ENCODE assay signal across 1 cellular context in the genomic region with DNA sequence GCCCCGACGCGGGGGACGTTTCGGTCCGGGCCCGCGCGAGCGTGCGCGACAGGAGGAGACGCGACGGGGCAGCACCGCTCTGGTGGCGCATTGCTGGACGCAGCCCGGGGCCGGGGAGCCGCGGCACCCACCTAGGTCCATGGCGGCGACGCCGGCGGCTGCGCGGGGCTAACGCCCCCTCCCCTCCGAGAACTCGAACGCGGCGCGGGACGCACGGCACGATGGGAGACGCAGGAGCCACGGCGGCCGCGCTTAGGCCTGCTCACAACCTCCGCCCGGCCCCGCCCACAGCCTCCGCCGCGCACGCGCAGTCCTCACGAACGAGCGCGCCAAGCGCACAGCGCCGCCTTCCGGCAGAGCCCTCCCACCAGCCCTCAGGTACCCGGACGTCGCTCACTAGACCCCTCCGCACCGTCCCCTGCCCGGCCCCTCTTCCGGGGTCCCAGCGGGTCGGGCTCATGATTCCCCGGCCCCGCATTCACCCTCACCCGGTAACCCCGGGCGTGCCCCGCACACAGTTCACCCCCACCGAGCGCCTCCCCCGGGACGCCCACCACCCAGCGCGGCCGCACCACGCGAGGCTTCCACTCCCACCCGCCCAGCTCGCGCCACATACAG.
A peak's percentile ranks its signal among the peaks of the same experiment; 100 is the strongest.
TF ChIP-seq lines count a peak whose summit lies in the region.

GEMIN4 (minus strand) TSS at position 263 of the 618 bp plus-strand sequence; CDS start at position 141, 122 bp downstream.

TF ChIP-seq in WTC11, 78 proteins besides CTCF, POLR2A, EP300 and RAD21 (continued from another document and continues in another):
- TF ChIP-seq, protein P1, sequence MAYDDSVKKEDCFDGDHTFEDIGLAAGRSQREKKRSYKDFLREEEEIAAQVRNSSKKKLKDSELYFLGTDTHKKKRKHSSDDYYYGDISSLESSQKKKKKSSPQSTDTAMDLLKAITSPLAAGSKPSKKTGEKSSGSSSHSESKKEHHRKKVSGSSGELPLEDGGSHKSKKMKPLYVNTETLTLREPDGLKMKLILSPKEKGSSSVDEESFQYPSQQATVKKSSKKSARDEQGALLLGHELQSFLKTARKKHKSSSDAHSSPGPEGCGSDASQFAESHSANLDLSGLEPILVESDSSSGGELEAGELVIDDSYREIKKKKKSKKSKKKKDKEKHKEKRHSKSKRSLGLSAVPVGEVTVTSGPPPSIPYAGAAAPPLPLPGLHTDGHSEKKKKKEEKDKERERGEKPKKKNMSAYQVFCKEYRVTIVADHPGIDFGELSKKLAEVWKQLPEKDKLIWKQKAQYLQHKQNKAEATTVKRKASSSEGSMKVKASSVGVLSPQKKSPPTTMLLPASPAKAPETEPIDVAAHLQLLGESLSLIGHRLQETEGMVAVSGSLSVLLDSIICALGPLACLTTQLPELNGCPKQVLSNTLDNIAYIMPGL (CRISPR knock-in tag; IDR thresholded peaks at IDR 0.05), result peak; percentile 85; the same call in 1 of the 2 replicates
- TF ChIP-seq CREB1 (CRISPR knock-in tag; IDR thresholded peaks at IDR 0.05), result 0 out of 2 replicates have a peak, but pooled peaks have one; percentile 8
- TF ChIP-seq ZBTB21 (CRISPR knock-in tag; IDR thresholded peaks at IDR 0.05; ENCODE audit: borderline replicate concordance), result peak; percentile 76; the same call in 1 of the 2 replicates
- TF ChIP-seq NR3C1 (CRISPR knock-in tag; conservative IDR thresholded peaks at IDR 0.05; ENCODE audit: low read depth), result no peak
- TF ChIP-seq ZNF232 (CRISPR knock-in tag; IDR thresholded peaks at IDR 0.05), result 0 out of 2 replicates have a peak, but pooled peaks have one; percentile 72
- TF ChIP-seq NR1H2 (CRISPR knock-in tag; IDR thresholded peaks at IDR 0.05), result no peak
- no peak for TF ChIP-seq SMAD3 (CRISPR knock-in tag; IDR thresholded peaks at IDR 0.05; ENCODE audit: borderline replicate concordance)
- TF ChIP-seq MLX (CRISPR knock-in tag; IDR thresholded peaks at IDR 0.05), result 0 out of 2 replicates have a peak, but pooled peaks have one; percentile 23
- no peak for TF ChIP-seq MYBL2 (CRISPR knock-in tag; IDR thresholded peaks at IDR 0.05)
- no peak; the same call in 1 of the 2 replicates for TF ChIP-seq ATF2 (CRISPR knock-in tag; IDR thresholded peaks at IDR 0.05; ENCODE audit: borderline replicate concordance, low read depth)
- TF ChIP-seq, protein P2, sequence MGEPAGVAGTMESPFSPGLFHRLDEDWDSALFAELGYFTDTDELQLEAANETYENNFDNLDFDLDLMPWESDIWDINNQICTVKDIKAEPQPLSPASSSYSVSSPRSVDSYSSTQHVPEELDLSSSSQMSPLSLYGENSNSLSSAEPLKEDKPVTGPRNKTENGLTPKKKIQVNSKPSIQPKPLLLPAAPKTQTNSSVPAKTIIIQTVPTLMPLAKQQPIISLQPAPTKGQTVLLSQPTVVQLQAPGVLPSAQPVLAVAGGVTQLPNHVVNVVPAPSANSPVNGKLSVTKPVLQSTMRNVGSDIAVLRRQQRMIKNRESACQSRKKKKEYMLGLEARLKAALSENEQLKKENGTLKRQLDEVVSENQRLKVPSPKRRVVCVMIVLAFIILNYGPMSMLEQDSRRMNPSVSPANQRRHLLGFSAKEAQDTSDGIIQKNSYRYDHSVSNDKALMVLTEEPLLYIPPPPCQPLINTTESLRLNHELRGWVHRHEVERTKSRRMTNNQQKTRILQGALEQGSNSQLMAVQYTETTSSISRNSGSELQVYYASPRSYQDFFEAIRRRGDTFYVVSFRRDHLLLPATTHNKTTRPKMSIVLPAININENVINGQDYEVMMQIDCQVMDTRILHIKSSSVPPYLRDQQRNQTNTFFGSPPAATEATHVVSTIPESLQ (CRISPR knock-in tag; IDR thresholded peaks at IDR 0.05), result no peak
- 0 out of 2 replicates have a peak, but pooled peaks have one; percentile 67 for TF ChIP-seq TEAD1 (CRISPR knock-in tag; IDR thresholded peaks at IDR 0.05)
- TF ChIP-seq, protein P3, sequence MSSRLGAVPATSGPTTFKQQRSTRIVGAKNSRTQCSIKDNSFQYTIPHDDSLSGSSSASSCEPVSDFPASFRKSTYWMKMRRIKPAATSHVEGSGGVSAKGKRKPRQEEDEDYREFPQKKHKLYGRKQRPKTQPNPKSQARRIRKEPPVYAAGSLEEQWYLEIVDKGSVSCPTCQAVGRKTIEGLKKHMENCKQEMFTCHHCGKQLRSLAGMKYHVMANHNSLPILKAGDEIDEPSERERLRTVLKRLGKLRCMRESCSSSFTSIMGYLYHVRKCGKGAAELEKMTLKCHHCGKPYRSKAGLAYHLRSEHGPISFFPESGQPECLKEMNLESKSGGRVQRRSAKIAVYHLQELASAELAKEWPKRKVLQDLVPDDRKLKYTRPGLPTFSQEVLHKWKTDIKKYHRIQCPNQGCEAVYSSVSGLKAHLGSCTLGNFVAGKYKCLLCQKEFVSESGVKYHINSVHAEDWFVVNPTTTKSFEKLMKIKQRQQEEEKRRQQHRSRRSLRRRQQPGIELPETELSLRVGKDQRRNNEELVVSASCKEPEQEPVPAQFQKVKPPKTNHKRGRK (CRISPR knock-in tag; IDR thresholded peaks at IDR 0.05; ENCODE audit: borderline replicate concordance), result no peak
- no peak for TF ChIP-seq SOX15 (CRISPR knock-in tag; IDR thresholded peaks at IDR 0.05)
- TF ChIP-seq SMAD4 (CRISPR knock-in tag; IDR thresholded peaks at IDR 0.05), result 0 out of 2 replicates have a peak, but pooled peaks have one; percentile 14
- no peak for TF ChIP-seq GTF2I (CRISPR knock-in tag; conservative IDR thresholded peaks at IDR 0.05)
- TF ChIP-seq, protein P4, sequence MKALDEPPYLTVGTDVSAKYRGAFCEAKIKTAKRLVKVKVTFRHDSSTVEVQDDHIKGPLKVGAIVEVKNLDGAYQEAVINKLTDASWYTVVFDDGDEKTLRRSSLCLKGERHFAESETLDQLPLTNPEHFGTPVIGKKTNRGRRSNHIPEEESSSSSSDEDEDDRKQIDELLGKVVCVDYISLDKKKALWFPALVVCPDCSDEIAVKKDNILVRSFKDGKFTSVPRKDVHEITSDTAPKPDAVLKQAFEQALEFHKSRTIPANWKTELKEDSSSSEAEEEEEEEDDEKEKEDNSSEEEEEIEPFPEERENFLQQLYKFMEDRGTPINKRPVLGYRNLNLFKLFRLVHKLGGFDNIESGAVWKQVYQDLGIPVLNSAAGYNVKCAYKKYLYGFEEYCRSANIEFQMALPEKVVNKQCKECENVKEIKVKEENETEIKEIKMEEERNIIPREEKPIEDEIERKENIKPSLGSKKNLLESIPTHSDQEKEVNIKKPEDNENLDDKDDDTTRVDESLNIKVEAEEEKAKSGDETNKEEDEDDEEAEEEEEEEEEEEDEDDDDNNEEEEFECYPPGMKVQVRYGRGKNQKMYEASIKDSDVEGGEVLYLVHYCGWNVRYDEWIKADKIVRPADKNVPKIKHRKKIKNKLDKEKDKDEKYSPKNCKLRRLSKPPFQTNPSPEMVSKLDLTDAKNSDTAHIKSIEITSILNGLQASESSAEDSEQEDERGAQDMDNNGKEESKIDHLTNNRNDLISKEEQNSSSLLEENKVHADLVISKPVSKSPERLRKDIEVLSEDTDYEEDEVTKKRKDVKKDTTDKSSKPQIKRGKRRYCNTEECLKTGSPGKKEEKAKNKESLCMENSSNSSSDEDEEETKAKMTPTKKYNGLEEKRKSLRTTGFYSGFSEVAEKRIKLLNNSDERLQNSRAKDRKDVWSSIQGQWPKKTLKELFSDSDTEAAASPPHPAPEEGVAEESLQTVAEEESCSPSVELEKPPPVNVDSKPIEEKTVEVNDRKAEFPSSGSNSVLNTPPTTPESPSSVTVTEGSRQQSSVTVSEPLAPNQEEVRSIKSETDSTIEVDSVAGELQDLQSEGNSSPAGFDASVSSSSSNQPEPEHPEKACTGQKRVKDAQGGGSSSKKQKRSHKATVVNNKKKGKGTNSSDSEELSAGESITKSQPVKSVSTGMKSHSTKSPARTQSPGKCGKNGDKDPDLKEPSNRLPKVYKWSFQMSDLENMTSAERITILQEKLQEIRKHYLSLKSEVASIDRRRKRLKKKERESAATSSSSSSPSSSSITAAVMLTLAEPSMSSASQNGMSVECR (CRISPR knock-in tag; IDR thresholded peaks at IDR 0.05; ENCODE audit: borderline replicate concordance), result peak; percentile 59; the same call in 1 of the 2 replicates
- TF ChIP-seq, protein P5, sequence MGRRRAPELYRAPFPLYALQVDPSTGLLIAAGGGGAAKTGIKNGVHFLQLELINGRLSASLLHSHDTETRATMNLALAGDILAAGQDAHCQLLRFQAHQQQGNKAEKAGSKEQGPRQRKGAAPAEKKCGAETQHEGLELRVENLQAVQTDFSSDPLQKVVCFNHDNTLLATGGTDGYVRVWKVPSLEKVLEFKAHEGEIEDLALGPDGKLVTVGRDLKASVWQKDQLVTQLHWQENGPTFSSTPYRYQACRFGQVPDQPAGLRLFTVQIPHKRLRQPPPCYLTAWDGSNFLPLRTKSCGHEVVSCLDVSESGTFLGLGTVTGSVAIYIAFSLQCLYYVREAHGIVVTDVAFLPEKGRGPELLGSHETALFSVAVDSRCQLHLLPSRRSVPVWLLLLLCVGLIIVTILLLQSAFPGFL (CRISPR knock-in tag; IDR thresholded peaks at IDR 0.05; ENCODE audit: borderline replicate concordance), result no peak
- TF ChIP-seq, protein P6, sequence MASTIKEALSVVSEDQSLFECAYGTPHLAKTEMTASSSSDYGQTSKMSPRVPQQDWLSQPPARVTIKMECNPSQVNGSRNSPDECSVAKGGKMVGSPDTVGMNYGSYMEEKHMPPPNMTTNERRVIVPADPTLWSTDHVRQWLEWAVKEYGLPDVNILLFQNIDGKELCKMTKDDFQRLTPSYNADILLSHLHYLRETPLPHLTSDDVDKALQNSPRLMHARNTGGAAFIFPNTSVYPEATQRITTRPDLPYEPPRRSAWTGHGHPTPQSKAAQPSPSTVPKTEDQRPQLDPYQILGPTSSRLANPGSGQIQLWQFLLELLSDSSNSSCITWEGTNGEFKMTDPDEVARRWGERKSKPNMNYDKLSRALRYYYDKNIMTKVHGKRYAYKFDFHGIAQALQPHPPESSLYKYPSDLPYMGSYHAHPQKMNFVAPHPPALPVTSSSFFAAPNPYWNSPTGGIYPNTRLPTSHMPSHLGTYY (CRISPR knock-in tag; IDR thresholded peaks at IDR 0.05), result no peak
- TF ChIP-seq JUN (CRISPR knock-in tag; IDR thresholded peaks at IDR 0.05), result 0 out of 2 replicates have a peak, but pooled peaks have one; percentile 20
- peak; percentile 78; the same call in 1 of the 2 replicates for TF ChIP-seq CREM (CRISPR knock-in tag; IDR thresholded peaks at IDR 0.05)
- TF ChIP-seq, protein P7, sequence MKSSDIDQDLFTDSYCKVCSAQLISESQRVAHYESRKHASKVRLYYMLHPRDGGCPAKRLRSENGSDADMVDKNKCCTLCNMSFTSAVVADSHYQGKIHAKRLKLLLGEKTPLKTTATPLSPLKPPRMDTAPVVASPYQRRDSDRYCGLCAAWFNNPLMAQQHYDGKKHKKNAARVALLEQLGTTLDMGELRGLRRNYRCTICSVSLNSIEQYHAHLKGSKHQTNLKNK (CRISPR knock-in tag; IDR thresholded peaks at IDR 0.05), result no peak
- TF ChIP-seq ZNF396 (CRISPR knock-in tag; IDR thresholded peaks at IDR 0.05; ENCODE audit: borderline replicate concordance), result no peak
- no peak for TF ChIP-seq CDX4 (CRISPR knock-in tag; IDR thresholded peaks at IDR 0.05; ENCODE audit: borderline replicate concordance)
- no peak for TF ChIP-seq ATF1 (CRISPR knock-in tag; IDR thresholded peaks at IDR 0.05)
- TF ChIP-seq, protein P8, sequence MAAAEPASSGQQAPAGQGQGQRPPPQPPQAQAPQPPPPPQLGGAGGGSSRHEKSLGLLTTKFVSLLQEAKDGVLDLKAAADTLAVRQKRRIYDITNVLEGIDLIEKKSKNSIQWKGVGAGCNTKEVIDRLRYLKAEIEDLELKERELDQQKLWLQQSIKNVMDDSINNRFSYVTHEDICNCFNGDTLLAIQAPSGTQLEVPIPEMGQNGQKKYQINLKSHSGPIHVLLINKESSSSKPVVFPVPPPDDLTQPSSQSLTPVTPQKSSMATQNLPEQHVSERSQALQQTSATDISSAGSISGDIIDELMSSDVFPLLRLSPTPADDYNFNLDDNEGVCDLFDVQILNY (CRISPR knock-in tag; IDR thresholded peaks at IDR 0.05), result peak; percentile 89
- no peak; the same call in 1 of the 2 replicates for TF ChIP-seq NFYB (CRISPR knock-in tag; conservative IDR thresholded peaks at IDR 0.05; ENCODE audit: low read depth)
- peak; percentile 75 for TF ChIP-seq MAX (CRISPR knock-in tag; IDR thresholded peaks at IDR 0.05)
- peak; percentile 11; the same call in 1 of the 2 replicates for TF ChIP-seq GABPB1 (CRISPR knock-in tag; IDR thresholded peaks at IDR 0.05)
- TF ChIP-seq, protein P9, sequence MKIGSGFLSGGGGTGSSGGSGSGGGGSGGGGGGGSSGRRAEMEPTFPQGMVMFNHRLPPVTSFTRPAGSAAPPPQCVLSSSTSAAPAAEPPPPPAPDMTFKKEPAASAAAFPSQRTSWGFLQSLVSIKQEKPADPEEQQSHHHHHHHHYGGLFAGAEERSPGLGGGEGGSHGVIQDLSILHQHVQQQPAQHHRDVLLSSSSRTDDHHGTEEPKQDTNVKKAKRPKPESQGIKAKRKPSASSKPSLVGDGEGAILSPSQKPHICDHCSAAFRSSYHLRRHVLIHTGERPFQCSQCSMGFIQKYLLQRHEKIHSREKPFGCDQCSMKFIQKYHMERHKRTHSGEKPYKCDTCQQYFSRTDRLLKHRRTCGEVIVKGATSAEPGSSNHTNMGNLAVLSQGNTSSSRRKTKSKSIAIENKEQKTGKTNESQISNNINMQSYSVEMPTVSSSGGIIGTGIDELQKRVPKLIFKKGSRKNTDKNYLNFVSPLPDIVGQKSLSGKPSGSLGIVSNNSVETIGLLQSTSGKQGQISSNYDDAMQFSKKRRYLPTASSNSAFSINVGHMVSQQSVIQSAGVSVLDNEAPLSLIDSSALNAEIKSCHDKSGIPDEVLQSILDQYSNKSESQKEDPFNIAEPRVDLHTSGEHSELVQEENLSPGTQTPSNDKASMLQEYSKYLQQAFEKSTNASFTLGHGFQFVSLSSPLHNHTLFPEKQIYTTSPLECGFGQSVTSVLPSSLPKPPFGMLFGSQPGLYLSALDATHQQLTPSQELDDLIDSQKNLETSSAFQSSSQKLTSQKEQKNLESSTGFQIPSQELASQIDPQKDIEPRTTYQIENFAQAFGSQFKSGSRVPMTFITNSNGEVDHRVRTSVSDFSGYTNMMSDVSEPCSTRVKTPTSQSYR (CRISPR knock-in tag; IDR thresholded peaks at IDR 0.05), result no peak
- no peak for TF ChIP-seq ZNF121 (CRISPR knock-in tag; IDR thresholded peaks at IDR 0.05)
